In the genomic region with DNA sequence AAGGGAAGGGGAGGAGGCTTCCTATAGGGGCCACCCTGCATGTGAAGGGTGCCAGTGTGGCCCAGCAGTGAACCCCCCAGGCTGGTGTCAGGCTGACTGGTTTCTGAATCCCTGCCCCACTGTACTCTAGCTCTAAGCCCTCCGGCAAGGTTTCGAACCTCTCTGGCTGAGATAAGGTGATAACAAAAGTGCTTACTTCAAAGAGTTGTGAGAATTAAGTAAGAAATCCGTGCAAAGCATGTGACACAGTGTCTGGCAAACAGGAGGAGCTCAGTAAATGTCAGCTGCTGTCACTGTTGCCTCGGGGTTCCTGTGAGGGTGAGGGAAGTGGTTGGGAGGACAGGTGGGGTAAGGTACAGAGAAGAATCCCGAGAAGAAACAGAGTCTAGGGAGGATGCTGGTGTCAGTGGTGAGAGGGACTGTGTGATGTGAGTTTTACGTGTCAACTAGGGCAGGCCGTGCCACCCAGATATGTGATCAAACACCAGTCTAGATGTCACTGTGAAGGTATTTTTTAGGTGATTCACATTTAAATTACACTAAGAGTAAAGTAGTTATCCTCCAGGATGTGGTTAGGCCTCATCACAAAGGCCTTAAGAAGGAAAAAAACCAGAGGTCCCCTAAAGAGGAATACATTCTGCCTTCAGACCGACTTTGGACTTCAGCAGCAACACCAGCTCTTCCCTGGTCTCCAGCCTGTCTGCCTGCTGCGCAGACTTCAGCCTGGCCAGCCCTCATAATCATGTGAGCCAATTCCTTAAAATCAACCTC, we compare ENCODE assay signal across 8 cellular contexts.
DNase-seq lines count a peak whose midpoint lies in the region; ATAC-seq lines count a peak whose summit lies in the region.

No MANE protein-coding gene starts in this region.

- ATAC-seq in GM21723 (IDR thresholded peaks at IDR 0.05; ENCODE audit: unreplicated experiment) = no peak

- peak; percentile 77 for DNase-seq in HT1080 (ENCODE audit: low read depth)
- peak; percentile 50 for DNase-seq in activated CD8-positive, alpha-beta memory T cell treated with anti-CD3 and anti-CD28 coated beads, Interleukin-2, amount 50 U/mL, for 1 hour (ENCODE audit: extremely low read depth)
- DNase-seq in fibroblast of peridontal ligament (ENCODE audit: extremely low read depth) = peak; percentile 71
- DNase-seq in stimulated activated CD4-positive, alpha-beta T cell treated with anti-CD3 and anti-CD28 coated beads, TNF-alpha, amount 100 ng/mL, for 1 hour (ENCODE audit: low read depth in 3 of 3, low spot score in 1 of 3) = peak in 2 of 3 donors; percentile 9 to 20
- DNase-seq in NCI-H146 treated with DMSO at 0.1 percent for 48 hours (lab: John Stamatoyannopoulos, UW; ENCODE audit: unreplicated experiment) = no peak
- no peak for DNase-seq in DMS79 (lab: John Stamatoyannopoulos, UW)
- DNase-seq in MV-4-11 (lab: John Stamatoyannopoulos, UW) = no peak

Comparison
In these comparisons a context has a peak if more than half of its experiments do, and no peak if none do; other contexts are left out.
1. DNase-seq: peak in HT1080 (single experiment), activated CD8-positive, alpha-beta memory T cell treated with anti-CD3 and anti-CD28 coated beads, Interleukin-2, amount 50 U/mL, for 1 hour (single experiment), fibroblast of peridontal ligament (single experiment) and stimulated activated CD4-positive, alpha-beta T cell treated with anti-CD3 and anti-CD28 coated beads, TNF-alpha, amount 100 ng/mL, for 1 hour (2 of 3); none in NCI-H146 treated with DMSO at 0.1 percent for 48 hours (single experiment), DMS79 (single experiment) and MV-4-11 (single experiment).